In genomic region chr2:172705352-172705751, GRCh38 we compare ENCODE assay signal across 34 cellular contexts. TPM values are rescaled to one million over a fixed set of nuclear protein-coding genes. Genes with fewer than 3 reads are reported as not detected.
DNase-seq lines count a peak whose midpoint lies in the region; ATAC-seq and TF ChIP-seq lines count a peak whose summit lies in the region.
"Had no signal": no experiment of that assay in that cellular context is flagged by ENCODE, and none has a peak within 500 bp of the region (broad histone marks: within the 10 kb centered on the region; RNA-seq: fewer than 3 reads in every experiment).

No MANE protein-coding gene starts in this region.

- H2AFZ ChIP-seq in IMR-90 (replicated peaks; ENCODE audit: low read length, poor library complexity), result no peak overlapping the region

- no peak overlapping the region for H3K4me3 ChIP-seq in IMR-90 (ENCODE audit: insufficient read depth, low read depth, low read length)
- no peak overlapping the region for H3K4me3 ChIP-seq in retinal pigment epithelial cell (ENCODE audit: low read length)
- H3K4me3 ChIP-seq: A549; BLaER1; BLaER1 treated with 17β-estradiol and CSF1 and Interleukin-3, amounts not matched to agents 10 nM and 100 nM had no signal

- no peak overlapping the region for H3K56ac ChIP-seq in IMR-90 (ENCODE audit: extremely low read depth, insufficient read depth, low read length)

- H3K4me1 Mint-ChIP-seq in activated naive CD8-positive, alpha-beta T cell treated with anti-CD3 and anti-CD28 coated beads, Interleukin-2, amount 50 U/mL, for 24 hours, result no peaks in the 10 kb centered on the region
- H3K4me1 Mint-ChIP-seq: B cell; CD4-positive, alpha-beta memory T cell; CD8-positive, alpha-beta memory T cell had no signal

- H3K9me3 Mint-ChIP-seq in activated naive CD8-positive, alpha-beta T cell treated with anti-CD3 and anti-CD28 coated beads, Interleukin-2, amount 50 U/mL, for 24 hours, result peaks cover 4% of the 10 kb centered on the region
- H3K9me3 Mint-ChIP-seq: CD4-positive, alpha-beta T cell; CD8-positive, alpha-beta memory T cell had no signal

- no peaks in the 10 kb centered on the region for H3K9me1 ChIP-seq in IMR-90 (ENCODE audit: insufficient read depth, low read length)

- no peak for TF ChIP-seq POLR2A in IMR-90 (IDR thresholded peaks at IDR 0.05; ENCODE audit: low read depth, low read length)

- H4K5ac ChIP-seq in IMR-90 (ENCODE audit: low read depth, low read length), result no peak overlapping the region; the same call in 1 of the 2 replicates

- CTCF ChIA-PET in IMR-90 (lab: Yijun Ruan, JAX), result interaction anchor here (1.0 kb wide), 1 partner anchor 223 kb away, joined by 3 read pairs; no protein-coding TSS in a partner anchor

- no peak overlapping the region for H2BK120ac ChIP-seq in IMR-90 (ENCODE audit: low read depth, low read length)

- peaks cover 3 to 9% of the 10 kb centered on the region in 2 experiments; a peak in 2 of 4 replicates for H3K79me1 ChIP-seq in IMR-90 (ENCODE audit: low read depth in 1 of 2, low read length in 2 of 2)

- no peak overlapping the region for H3K23ac ChIP-seq in IMR-90 (ENCODE audit: low read depth, low read length)

- H2BK5ac ChIP-seq in IMR-90 (ENCODE audit: low read depth, low read length, poor library complexity, severe bottlenecking), result no peak overlapping the region

- no peaks in the 10 kb centered on the region for H4K20me1 ChIP-seq in IMR-90 (ENCODE audit: insufficient read depth, low read length)
- H4K20me1 ChIP-seq: BLaER1; BLaER1 treated with 17β-estradiol and CSF1 and Interleukin-3, amounts not matched to agents 10 nM and 100 nM had no signal

- no peak overlapping the region for H3K27ac Mint-ChIP-seq in activated naive CD8-positive, alpha-beta T cell treated with anti-CD3 and anti-CD28 coated beads, Interleukin-2, amount 50 U/mL, for 24 hours
- H3K27ac Mint-ChIP-seq: B cell; CD14-positive monocyte; CD4-positive, alpha-beta memory T cell; CD4-positive, alpha-beta T cell; CD8-positive, alpha-beta T cell had no signal

- peaks cover 4% of the 10 kb centered on the region; the same call in 1 of the 2 replicates for H3K4me1 ChIP-seq in IMR-90 (ENCODE audit: control insufficient read depth, insufficient read depth, low read length)
- H3K4me1 ChIP-seq: BE2C, Caco-2 had no signal

- no peak for TF ChIP-seq RAD21 in IMR-90 (IDR thresholded peaks at IDR 0.05; ENCODE audit: low read length)

- H3K18ac ChIP-seq in IMR-90 (ENCODE audit: low read depth, low read length), result no peak overlapping the region

- dilution Hi-C loops in IMR-90 (cut with HindIII; ENCODE audit: low sequenced_read_pairs, unreplicated experiment), result no loop called here

- no peak overlapping the region for H2AK9ac ChIP-seq in IMR-90 (replicated peaks; ENCODE audit: low read depth, low read length, poor library complexity)

- no CpG with 5 or more reads among the region's 2 CpGs for WGBS in IMR-90 (ENCODE audit: extremely low coverage in 2 of 2, insufficient read length in 1 of 2), 2 experiments

- DNase-seq in IMR-90 (no peak), retinal pigment epithelial cell (ENCODE audit: low read depth) (peak; percentile 63), NCI-H69 (lab: John Stamatoyannopoulos, UW) (no peak), putamen (ENCODE audit: low spot score) (no peak)
- no peak for DNase-seq in activated naive CD8-positive, alpha-beta T cell treated with anti-CD3 and anti-CD28 coated beads, Interleukin-2, amount 50 U/mL, for 24 hours
- DNase-seq: 8988T; ACHN; AML-193; BE2C; C1 segment of cervical spinal cord; Caco-2; Calu3; CD4-positive, alpha-beta memory T cell; CD4-positive, alpha-beta T cell; CD4-positive, CD25-positive, alpha-beta regulatory T cell; CD8-positive, alpha-beta memory T cell; CD8-positive, alpha-beta T cell; COR-L47; DMS 273 treated with DMSO at 0.1 percent for 48 hours; DMS153; DMS53; DMS79; DMS79 treated with DMSO at 0.1 percent for 48 hours; DND-41; EL had no signal

- H3K27me3 ChIP-seq in IMR-90 (ENCODE audit: control insufficient read depth, insufficient read depth, low read length), result no peaks in the 10 kb centered on the region
- H3K27me3 ChIP-seq: BE2C; BLaER1; BLaER1 treated with 17β-estradiol and CSF1 and Interleukin-3, amounts not matched to agents 10 nM and 100 nM had no signal

- H4K91ac ChIP-seq in IMR-90 (ENCODE audit: insufficient read depth, low read depth, low read length), result no peak overlapping the region

- no TSS peak for BruUV-seq in IMR-90 (replicated peaks; lab: Mats Ljungman, UMichigan)

- H3K27ac ChIP-seq in IMR-90 (ENCODE audit: insufficient read depth, low read length), result no peak overlapping the region
- H3K27ac ChIP-seq: 22Rv1; A549; BLaER1; BLaER1 treated with 17β-estradiol and CSF1 and Interleukin-3, amounts not matched to agents 10 nM and 100 nM; C4-2B had no signal

- ATAC-seq in IMR-90 (ENCODE audit: low read depth), result no peak
- ATAC-seq in esophagus mucosa, result peak; percentile 69
- no peak for ATAC-seq in activated naive CD8-positive, alpha-beta T cell treated with anti-CD3 and anti-CD28 coated beads, Interleukin-2, amount 50 U/mL, for 24 hours
- ATAC-seq: A549; CD8-positive, alpha-beta T cell had no signal

- no peak overlapping the region for H2AK5ac ChIP-seq in IMR-90 (ENCODE audit: low read depth, low read length)

- peaks cover 2% of the 10 kb centered on the region for H3K36me3 Mint-ChIP-seq in activated naive CD8-positive, alpha-beta T cell treated with anti-CD3 and anti-CD28 coated beads, Interleukin-2, amount 50 U/mL, for 24 hours (ENCODE audit: low read depth)
- H3K36me3 Mint-ChIP-seq: CD14-positive monocyte; CD4-positive, alpha-beta memory T cell; CD4-positive, CD25-positive, alpha-beta regulatory T cell; CD8-positive, alpha-beta memory T cell; CD8-positive, alpha-beta T cell had no signal

- no peak overlapping the region for H3K4me3 Mint-ChIP-seq in activated naive CD8-positive, alpha-beta T cell treated with anti-CD3 and anti-CD28 coated beads, Interleukin-2, amount 50 U/mL, for 24 hours
- H3K4me3 Mint-ChIP-seq: B cell; CD14-positive monocyte; CD4-positive, alpha-beta memory T cell; CD4-positive, alpha-beta T cell; CD4-positive, CD25-positive, alpha-beta regulatory T cell; CD8-positive, alpha-beta memory T cell; CD8-positive, alpha-beta T cell had no signal

- no peaks in the 10 kb centered on the region for H3K36me3 ChIP-seq in IMR-90 (ENCODE audit: control insufficient read depth, insufficient read depth, low read length)
- H3K36me3 ChIP-seq: BE2C; BLaER1; BLaER1 treated with 17β-estradiol and CSF1 and Interleukin-3, amounts not matched to agents 10 nM and 100 nM had no signal

- H3K4me2 ChIP-seq in IMR-90 (ENCODE audit: low read depth, low read length), result no peak overlapping the region
- H3K4me2 ChIP-seq: A549; BLaER1; BLaER1 treated with 17β-estradiol and CSF1 and Interleukin-3, amounts not matched to agents 10 nM and 100 nM had no signal

- intact Hi-C loops in IMR-90 (cut with micrococcal nuclease), result no loop called here

- H2BK20ac ChIP-seq in IMR-90 (ENCODE audit: low read depth, low read length), result no peak overlapping the region; the same call in 1 of the 2 replicates

- no peak overlapping the region for H3K9ac ChIP-seq in IMR-90 (ENCODE audit: low read depth, low read length)
- H3K9ac ChIP-seq: BLaER1; BLaER1 treated with 17β-estradiol and CSF1 and Interleukin-3, amounts not matched to agents 10 nM and 100 nM had no signal

- H3K27me3 Mint-ChIP-seq in activated naive CD8-positive, alpha-beta T cell treated with anti-CD3 and anti-CD28 coated beads, Interleukin-2, amount 50 U/mL, for 24 hours, result peaks cover 10% of the 10 kb centered on the region

- no peak overlapping the region for H2BK15ac ChIP-seq in IMR-90 (ENCODE audit: low read depth, low read length)

- no peak for TF ChIP-seq CTCF in IMR-90 (conservative IDR thresholded peaks at IDR 0.05; ENCODE audit: low read depth, low read length)
- TF ChIP-seq CTCF in retinal pigment epithelial cell (conservative IDR thresholded peaks at IDR 0.05; ENCODE audit: low read depth, low read length), result no peak

- POLR2A ChIA-PET in IMR-90 (lab: Charles Lee; ENCODE audit: unreplicated experiment), result no interaction called here

- H4K8ac ChIP-seq in IMR-90 (ENCODE audit: low read depth in 2 of 2, low read length in 2 of 2), result 0 out of 4 replicates have a peak overlapping the region, but pooled peaks of 1 of the 2 experiments have one; percentile 21

- H3K4ac ChIP-seq in IMR-90 (ENCODE audit: low read depth, low read length), result peak overlapping the region; percentile 28; the same call in 1 of the 2 replicates

- no peaks in the 10 kb centered on the region for H3K9me3 ChIP-seq in IMR-90 (ENCODE audit: control insufficient read depth, insufficient read depth, low read length)
- H3K9me3 ChIP-seq: A549, BE2C, Caco-2 had no signal

- in situ Hi-C loops in IMR-90 (cut with MboI; ENCODE audit: low sequenced_read_pairs), result loop anchor here (5.0 kb wide), 1 partner anchor 103 kb away; no protein-coding TSS in a partner anchor

- 0 out of 2 replicates have a peak overlapping the region, but pooled peaks have one; percentile 7 for H3K14ac ChIP-seq in IMR-90 (replicated peaks; ENCODE audit: low read depth, low read length)

TF ChIP-seq in IMR-90, 13 proteins besides CTCF, POLR2A, EP300 and RAD21 (continues in another document):
- TF ChIP-seq ELK1 (IDR thresholded peaks at IDR 0.05; ENCODE audit: borderline replicate concordance, low read depth, low read length) (no peak), MXI1 (IDR thresholded peaks at IDR 0.05; ENCODE audit: borderline replicate concordance, low read depth, low read length) (no peak), FOS (IDR thresholded peaks at IDR 0.05; ENCODE audit: low read depth, low read length) (no peak), SMC3 (IDR thresholded peaks at IDR 0.05; ENCODE audit: low read depth, low read length) (no peak), RFX5 (IDR thresholded peaks at IDR 0.05; ENCODE audit: low read depth, low read length) (no peak), CEBPB (IDR thresholded peaks at IDR 0.05; ENCODE audit: low read depth, low read length) (no peak), BHLHE40 (IDR thresholded peaks at IDR 0.05; ENCODE audit: low read depth, low read length) (no peak)

RNA-seq across cellular contexts. Expression of gene RAPGEF4, which starts 30.3 kb away (rescaled TPM):
- total RNA-seq in IMR-90 (2012; rRNA removed), result 3.2 and 3.6 TPM in 2 replicates
- polyA plus RNA-seq in IMR-90 (2012; rRNA removed), result 1.7 and 1.8 TPM in 2 replicates
- polyA plus RNA-seq in IMR-90 (2012; cell fraction: cytosol; rRNA removed), result 0.27 and 0.81 TPM in 2 replicates
- polyA plus RNA-seq in IMR-90 (2012; cell fraction: nucleus; rRNA removed; ENCODE audit: low replicate concordance), result 0.98 and 7.4 TPM in 2 replicates
- total RNA-seq in esophagus mucosa, result 3.3 TPM
- total RNA-seq: A172; CD4-positive, alpha-beta memory T cell; CD8-positive, alpha-beta memory T cell had no signal
- polyA plus RNA-seq: CD14-positive monocyte; CD4-positive, alpha-beta memory T cell; CD4-positive, CD25-positive, alpha-beta regulatory T cell; CD8-positive, alpha-beta memory T cell had no signal
